22 cellular contexts compared by ENCODE assay signal in the genomic region with DNA sequence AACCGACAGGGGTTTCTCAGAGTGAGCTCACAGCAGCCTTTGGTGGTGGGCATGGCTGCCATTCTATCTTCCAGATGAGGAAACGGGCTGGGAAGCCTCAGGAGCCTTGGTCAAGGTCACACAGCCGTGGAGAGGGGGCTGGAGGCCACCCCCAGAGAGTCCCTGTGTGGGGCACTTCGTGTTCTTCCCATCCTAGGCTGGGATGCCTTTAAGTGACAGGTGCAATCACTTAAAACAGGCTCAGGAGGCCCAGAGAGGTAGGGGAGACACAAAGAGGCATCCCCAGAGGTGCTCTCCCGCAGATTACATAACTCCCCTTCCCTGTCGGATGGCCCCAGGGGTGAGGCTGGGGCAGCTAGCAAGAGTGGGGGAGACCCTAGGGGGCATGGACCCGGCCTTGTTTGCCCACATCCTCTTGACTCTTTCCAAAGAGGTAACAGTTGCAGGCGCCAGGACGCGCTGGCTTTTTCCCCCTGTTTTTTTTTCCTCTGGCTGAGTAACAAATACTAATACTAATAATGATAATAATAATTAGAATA. TPM values are rescaled to one million over a fixed set of nuclear protein-coding genes. Genes with fewer than 3 reads are reported as not detected.
DNase-seq lines count a peak whose midpoint lies in the region; ATAC-seq and TF ChIP-seq lines count a peak whose summit lies in the region.
"Had no signal": no experiment of that assay in that cellular context is flagged by ENCODE, and none has a peak within 500 bp of the region (broad histone marks: within the 10 kb centered on the region; RNA-seq: fewer than 3 reads in every experiment).

No MANE protein-coding gene starts in this region.

- H2AFZ ChIP-seq in OCI-LY3 (ENCODE audit: low read depth, low read length): no peak overlapping the region
- H2AFZ ChIP-seq: parathyroid adenoma had no signal

- H3K79me2 ChIP-seq in OCI-LY3 (ENCODE audit: low read length): no peaks in the 10 kb centered on the region
- H3K79me2 ChIP-seq: parathyroid adenoma had no signal

- TF ChIP-seq EP300 in stomach (IDR thresholded peaks at IDR 0.05): no peak

- peaks cover 26% of the 10 kb centered on the region for H4K20me1 ChIP-seq in OCI-LY3 (ENCODE audit: insufficient read depth, low read length)

- no peak overlapping the region for H3K9ac ChIP-seq in OCI-LY3 (ENCODE audit: low read length)
- H3K9ac ChIP-seq: parathyroid adenoma had no signal

- ATAC-seq in GM18505 (IDR thresholded peaks at IDR 0.05; ENCODE audit: unreplicated experiment) (no peak), HG03175 (IDR thresholded peaks at IDR 0.05; ENCODE audit: unreplicated experiment) (no peak)
- ATAC-seq: Right ventricle myocardium inferior had no signal

- peak overlapping the region; percentile 86 for H3K4me2 ChIP-seq in OCI-LY3 (ENCODE audit: low read length)

- peaks cover 23% of the 10 kb centered on the region for H3K4me1 ChIP-seq in OCI-LY3 (ENCODE audit: low read length)
- H3K4me1 ChIP-seq in stomach: peaks cover 16 to 40% (median 31%) of the 10 kb centered on the region in 4 donors
- H3K4me1 ChIP-seq: parathyroid adenoma had no signal

- TF ChIP-seq CTCF in OCI-LY3 (IDR thresholded peaks at IDR 0.05; ENCODE audit: low read depth, low read length) (no peak), stomach (IDR thresholded peaks at IDR 0.05) (no peak)

- H3K9me3 ChIP-seq in OCI-LY3 (ENCODE audit: insufficient read depth, low read length): 0 out of 2 replicates have a peak, but pooled peaks cover 5% of the 10 kb centered on the region
- peaks cover 2% of the 10 kb centered on the region for H3K9me3 ChIP-seq in iPS-18c (ENCODE audit: control insufficient read depth, insufficient read depth, low read length)
- no peaks in the 10 kb centered on the region for H3K9me3 ChIP-seq in stomach
- H3K9me3 ChIP-seq: BE2C, spleen, thoracic aorta had no signal

- peak; percentile 45 for DNase-seq in DMS53 (lab: John Stamatoyannopoulos, UW)
- DNase-seq in DMS53 treated with DMSO at 0.1 percent for 48 hours (lab: John Stamatoyannopoulos, UW; ENCODE audit: unreplicated experiment): no peak
- DNase-seq in stomach: no peak
- no peak for DNase-seq in SW 1271 (lab: John Stamatoyannopoulos, UW)
- DNase-seq: BE2C; effector memory CD4-positive, alpha-beta T cell; hippocampal formation; kidney glomerular epithelial cell; NCI-H345; spleen; WERI-Rb-1 had no signal

- no peak overlapping the region for H3K4me3 ChIP-seq in OCI-LY3 (ENCODE audit: low read length)
- H3K4me3 ChIP-seq in iPS-18c (ENCODE audit: insufficient read depth, low read depth, low read length): peak overlapping the region; percentile 62; the same call in 1 of the 2 replicates
- H3K4me3 ChIP-seq in stomach: peak overlapping the region; percentile 44 to 54 (median 48)

- H3K27me3 ChIP-seq in OCI-LY3 (ENCODE audit: low read depth, low read length) (peaks cover 48% of the 10 kb centered on the region), stomach (peaks cover 0 to 80% (median 41%) of the 10 kb centered on the region in 3 donors)

- WGBS in stomach, 5 donors: 35 to 44% (median 39%) methylated on average over 8 to 10 of the region's 10 CpGs

- H3K27ac ChIP-seq in OCI-LY3 (ENCODE audit: low read length) (no peak overlapping the region), stomach (peak overlapping the region in 1 of 5 donors; percentile 58)
- H3K27ac ChIP-seq: 22Rv1, parathyroid adenoma, spleen, thoracic aorta, WERI-Rb-1 had no signal

- no peak for TF ChIP-seq POLR2A in stomach (IDR thresholded peaks at IDR 0.05)
- TF ChIP-seq POLR2A in GM18505 (IDR thresholded peaks at IDR 0.05; ENCODE audit: borderline replicate concordance, extremely low read depth, insufficient read depth, insufficient read length): no peak

- H3K36me3 ChIP-seq in OCI-LY3 (replicated peaks; ENCODE audit: low read depth, low read length) (no peaks in the 10 kb centered on the region), stomach (no peaks in the 10 kb centered on the region)
- H3K36me3 ChIP-seq: BE2C, spleen, thoracic aorta, WERI-Rb-1 had no signal

- intact Hi-C loops in stomach (cut with DNase I; ENCODE audit: low total_unique reads): loop anchor here (10.0 kb wide), 1 partner anchor 175 kb away; no protein-coding TSS in a partner anchor

RNA-seq across cellular contexts. Expression of gene SHISAL1, which starts 17.5 kb away (rescaled TPM):
- 10 to 100 TPM in 1 of 5 donors, 1 to 10 TPM in 3, under 1 TPM in 1; 0.45 to 19.3 (median 3.3) TPM for total RNA-seq in stomach
- 1 to 10 TPM in 1 of 3 donors, under 1 TPM in 2; 0.43 to 1.3 (median 0.46) TPM for polyA plus RNA-seq in stomach
- total RNA-seq: activated CD4-positive, alpha-beta memory T cell treated with anti-CD3 and anti-CD28 coated beads, Interleukin-2, amount 10 ng/mL, durations not matched to agents 7 days and 5 days; activated naive CD8-positive, alpha-beta T cell treated with anti-CD3 and anti-CD28 coated beads, Interleukin-2, amount 10 ng/mL, durations not matched to agents 7 days and 5 days; activated T-helper 1 cell treated with anti-CD3 and anti-CD28 coated beads, Interleukin-12 subunit alpha, Interleukin-12 subunit beta, Interleukin-2, Interleukin-4 antibody, amounts not matched to agents 30 ng/mL and 10 ng/mL and 1 ng/mL, durations not matched to agents 14 hours and 24 hours and 36 hours had no signal
